In genomic region chr2:82494744-82495143, GRCh38 we compare ENCODE assay signal across 28 cellular contexts.
"Had no signal": no experiment of that assay in that cellular context is flagged by ENCODE, and none has a peak within 500 bp of the region (broad histone marks: within the 10 kb centered on the region; RNA-seq: fewer than 3 reads in every experiment).

No MANE protein-coding gene starts in this region.

- ATAC-seq: activated CD8-positive, alpha-beta memory T cell treated with anti-CD3 and anti-CD28 coated beads, Interleukin-2, amount 10 ng/mL, durations not matched to agents 7 days and 5 days; activated naive CD8-positive, alpha-beta T cell treated with anti-CD3 and anti-CD28 coated beads, Interleukin-2, amount 50 U/mL, for 24 hours; K562; SK-N-SH treated with all-trans-retinoic acid at 6 μM for 48 hours had no signal

- H3K36me3 ChIP-seq: WERI-Rb-1 had no signal

- DNase-seq: activated CD4-positive, alpha-beta memory T cell treated with anti-CD3 and anti-CD28 coated beads, Interleukin-2, amount 10 ng/mL, durations not matched to agents 7 days and 5 days; activated CD4-positive, alpha-beta T cell treated with anti-CD3 and anti-CD28 coated beads for 1 hour; activated CD4-positive, alpha-beta T cell treated with anti-CD3 and anti-CD28 coated beads for 48 hours; activated CD4-positive, CD25-positive, alpha-beta regulatory T cell; activated CD8-positive, alpha-beta memory T cell treated with anti-CD3 and anti-CD28 coated beads for 24 hours; activated CD8-positive, alpha-beta memory T cell treated with anti-CD3 and anti-CD28 coated beads, Interleukin-2, amount 10 ng/mL, durations not matched to agents 7 days and 5 days; activated CD8-positive, alpha-beta memory T cell treated with anti-CD3 and anti-CD28 coated beads, Interleukin-2, amount 50 U/mL, for 48 hours; activated effector memory CD4-positive, alpha-beta T cell treated with Interleukin-2 at 50 U/mL for 16 hours; activated naive CD4-positive, alpha-beta T cell treated with anti-CD3 and anti-CD28 coated beads, Interleukin-2, amount 10 ng/mL, durations not matched to agents 7 days and 5 days; activated naive CD8-positive, alpha-beta T cell treated with anti-CD3 and anti-CD28 coated beads, Interleukin-2, amount 50 U/mL, for 24 hours; activated T-cell treated with anti-CD3 and anti-CD28 coated beads, Interleukin-2, amount 50 U/mL, for 48 hours; anterior cingulate cortex; IMR-90; NCI-H1105; NCI-H1417 treated with DMSO at 0.1 percent for 48 hours; NCI-H187 treated with DMSO at 0.1 percent for 48 hours; NCI-H2081; NCI-H345; NCI-H524 treated with DMSO at 0.1 percent for 48 hours; OCI-M1; SIG-M5; SW 1271; T-helper 1 cell; T-helper 2 cell; T-helper 9 cell; WERI-Rb-1 had no signal

- H3K4me3 ChIP-seq: K562 had no signal

- H3K27ac ChIP-seq: WERI-Rb-1 had no signal
